Comparison of ENCODE assay signal across 7 cellular contexts in the genomic region with DNA sequence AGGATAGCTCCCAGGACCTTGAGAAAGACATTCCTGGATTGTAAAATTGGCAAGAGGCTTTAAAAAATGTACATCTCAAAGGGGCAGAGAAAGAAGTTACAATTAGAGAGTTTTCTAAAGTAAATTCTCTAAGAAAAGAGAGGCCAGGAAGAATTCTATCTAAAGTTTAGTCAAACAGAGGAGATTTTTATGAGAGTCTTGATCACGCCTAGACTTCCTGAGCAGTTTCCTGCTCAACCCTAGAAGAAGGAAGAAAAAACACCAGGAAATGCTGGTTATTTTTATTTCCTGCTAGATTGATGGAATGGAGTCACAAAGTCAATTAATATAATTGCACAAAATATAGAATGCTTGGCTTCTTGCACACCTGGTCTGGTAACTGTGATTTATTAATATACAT.
"Had no signal": no experiment of that assay in that cellular context is flagged by ENCODE, and none has a peak within 500 bp of the region (broad histone marks: within the 10 kb centered on the region; RNA-seq: fewer than 3 reads in every experiment).

No MANE protein-coding gene starts in this region.

- DNase-seq: H9, HCEC 1CT, IMR-90, KG1 had no signal

- H3K4me1 Mint-ChIP-seq: GM23338 had no signal

- H3K27ac ChIP-seq: HL-60 had no signal

- ATAC-seq: GM23338, K562 had no signal

- H3K4me3 Mint-ChIP-seq: GM23338, H9 had no signal

- H3K27ac Mint-ChIP-seq: GM23338 had no signal

- H2AFZ ChIP-seq: GM23338 had no signal

- H3K4me3 ChIP-seq: GM23338, K562 had no signal

- H3K4me2 ChIP-seq: GM23338 had no signal
